18 cellular contexts compared by ENCODE assay signal in the genomic region with DNA sequence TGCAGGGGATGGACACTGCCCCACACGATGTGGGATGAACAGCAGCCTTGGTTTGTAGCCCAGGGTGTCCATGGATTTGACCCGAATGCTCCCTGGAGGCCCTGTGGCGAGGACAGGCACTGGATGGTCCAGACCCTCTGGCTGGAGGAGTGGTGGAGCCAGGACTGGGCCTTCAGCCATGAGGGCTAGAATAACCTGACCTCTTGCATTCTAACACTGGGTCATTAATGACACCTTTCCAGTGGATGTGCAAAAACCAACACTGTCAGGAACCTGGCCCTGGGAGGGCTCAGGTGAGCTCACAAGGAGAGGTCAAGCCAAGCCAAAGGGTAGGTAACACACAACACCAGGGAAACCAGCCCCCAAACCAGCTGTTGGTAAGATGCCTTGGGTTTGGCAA. TPM values are rescaled to one million over a fixed set of nuclear protein-coding genes. Genes with fewer than 3 reads are reported as not detected.
DNase-seq lines count a peak whose midpoint lies in the region; ATAC-seq and TF ChIP-seq lines count a peak whose summit lies in the region.
"Had no signal": no experiment of that assay in that cellular context is flagged by ENCODE, and none has a peak within 500 bp of the region (broad histone marks: within the 10 kb centered on the region; RNA-seq: fewer than 3 reads in every experiment).

No MANE protein-coding gene starts in this region.

- no peak overlapping the region for H3K4me3 Mint-ChIP-seq in activated CD4-positive, alpha-beta T cell treated with anti-CD3 and anti-CD28 coated beads, Interleukin-2, amount 10 ng/mL, durations not matched to agents 7 days and 5 days
- peak overlapping the region; percentile 23 for H3K4me3 Mint-ChIP-seq in CD8-positive, alpha-beta T cell
- peak overlapping the region; percentile 35 for H3K4me3 Mint-ChIP-seq in activated T-helper 1 cell treated with anti-CD3 and anti-CD28 coated beads, Interleukin-12 subunit alpha, Interleukin-12 subunit beta, Interleukin-2, Interleukin-4 antibody, amounts not matched to agents 30 ng/mL and 10 ng/mL and 1 ng/mL, durations not matched to agents 14 hours and 24 hours and 36 hours
- peak overlapping the region in 9 of 10 donors; percentile 48 to 81 (median 71) for H3K4me3 Mint-ChIP-seq in naive thymus-derived CD4-positive, alpha-beta T cell
- H3K4me3 Mint-ChIP-seq in WTC11 = no peak overlapping the region
- H3K4me3 Mint-ChIP-seq: B cell had no signal

- H3K9me3 Mint-ChIP-seq in activated CD4-positive, alpha-beta T cell treated with anti-CD3 and anti-CD28 coated beads, Interleukin-2, amount 10 ng/mL, durations not matched to agents 7 days and 5 days = no peaks in the 10 kb centered on the region
- H3K9me3 Mint-ChIP-seq in CD8-positive, alpha-beta T cell = no peaks in the 10 kb centered on the region
- H3K9me3 Mint-ChIP-seq in activated T-helper 1 cell treated with anti-CD3 and anti-CD28 coated beads, Interleukin-12 subunit alpha, Interleukin-12 subunit beta, Interleukin-2, Interleukin-4 antibody, amounts not matched to agents 30 ng/mL and 10 ng/mL and 1 ng/mL, durations not matched to agents 14 hours and 24 hours and 36 hours = no peaks in the 10 kb centered on the region
- H3K9me3 Mint-ChIP-seq in naive thymus-derived CD4-positive, alpha-beta T cell = no peaks in the 10 kb centered on the region
- H3K9me3 Mint-ChIP-seq in WTC11 = no peaks in the 10 kb centered on the region

- H3K4me3 ChIP-seq in CD8-positive, alpha-beta T cell (ENCODE audit: low read depth, low read length) = no peak overlapping the region
- no peak overlapping the region for H3K4me3 ChIP-seq in naive thymus-derived CD4-positive, alpha-beta T cell (ENCODE audit: low read length)
- H3K4me3 ChIP-seq: A549, prostate gland, SJCRH30 had no signal

- ATAC-seq in CD8-positive, alpha-beta T cell = no peak
- no peak for ATAC-seq in naive thymus-derived CD4-positive, alpha-beta T cell
- ATAC-seq in WTC11 = no peak
- ATAC-seq in GM19328 (IDR thresholded peaks at IDR 0.05; ENCODE audit: unreplicated experiment) = no peak
- ATAC-seq: HCT116 had no signal

- peaks cover 98% of the 10 kb centered on the region for H3K4me1 Mint-ChIP-seq in activated CD4-positive, alpha-beta T cell treated with anti-CD3 and anti-CD28 coated beads, Interleukin-2, amount 10 ng/mL, durations not matched to agents 7 days and 5 days
- peaks cover 97% of the 10 kb centered on the region for H3K4me1 Mint-ChIP-seq in CD8-positive, alpha-beta T cell (ENCODE audit: low read depth)
- H3K4me1 Mint-ChIP-seq in activated T-helper 1 cell treated with anti-CD3 and anti-CD28 coated beads, Interleukin-12 subunit alpha, Interleukin-12 subunit beta, Interleukin-2, Interleukin-4 antibody, amounts not matched to agents 30 ng/mL and 10 ng/mL and 1 ng/mL, durations not matched to agents 14 hours and 24 hours and 36 hours (ENCODE audit: low read depth) = peaks cover 93% of the 10 kb centered on the region
- peaks cover 57 to 99% (median 96%) of the 10 kb centered on the region in 7 donors for H3K4me1 Mint-ChIP-seq in naive thymus-derived CD4-positive, alpha-beta T cell
- peaks cover 22% of the 10 kb centered on the region for H3K4me1 Mint-ChIP-seq in WTC11

- CTCF ChIA-PET in activated CD4-positive, alpha-beta T cell treated with anti-CD3 and anti-CD28 coated beads, Interleukin-2, amount 10 ng/mL, durations not matched to agents 7 days and 5 days (lab: Charles Lee) = interaction anchor here (1.0 to 3.9 kb wide), 6 partner anchors 22 to 196 kb away, joined by 3 to 17 read pairs (median 4); no protein-coding TSS in a partner anchor
- CTCF ChIA-PET in CD8-positive, alpha-beta T cell (lab: Charles Lee) = interaction anchor here (1.0 to 14.8 kb wide), 7 partner anchors 12 to 234 kb away, joined by 3 to 388 read pairs (median 6); no protein-coding TSS in a partner anchor
- CTCF ChIA-PET in naive thymus-derived CD4-positive, alpha-beta T cell (lab: Charles Lee) = interaction anchor here (1.1 to 15.3 kb wide), 7 partner anchors 9 to 234 kb away, joined by 4 to 238 read pairs (median 6); no protein-coding TSS in a partner anchor
- CTCF ChIA-PET in WTC11 (lab: Charles Lee) = interaction anchor here (0.8 to 5.1 kb wide), 2 partner anchors 26 to 161 kb away, joined by 3 to 40 read pairs; no protein-coding TSS in a partner anchor

- H3K36me3 ChIP-seq in CD8-positive, alpha-beta T cell (ENCODE audit: insufficient read depth, low read length) = peaks cover 57% of the 10 kb centered on the region
- H3K36me3 ChIP-seq in naive thymus-derived CD4-positive, alpha-beta T cell (ENCODE audit: control insufficient read depth in 2 of 3, insufficient read depth in 3 of 3, low read length in 3 of 3) = peaks cover 16 to 63% (median 27%) of the 10 kb centered on the region in 3 experiments
- H3K36me3 ChIP-seq: prostate gland had no signal

- peak; percentile 4 for DNase-seq in activated CD4-positive, alpha-beta T cell treated with anti-CD3 and anti-CD28 coated beads, Interleukin-2, amount 10 ng/mL, durations not matched to agents 7 days and 5 days
- DNase-seq in activated CD4-positive, alpha-beta T cell treated with anti-CD3 and anti-CD28 coated beads for 4 hours = no peak
- DNase-seq in CD8-positive, alpha-beta T cell = peak in 1 of 7 experiments; percentile 49
- DNase-seq in activated T-helper 1 cell treated with anti-CD3 and anti-CD28 coated beads, Interleukin-12 subunit alpha, Interleukin-12 subunit beta, Interleukin-2, Interleukin-4 antibody, amounts not matched to agents 30 ng/mL and 10 ng/mL and 1 ng/mL, durations not matched to agents 14 hours and 24 hours and 36 hours (ENCODE audit: low spot score) = no peak
- no peak for DNase-seq in naive thymus-derived CD4-positive, alpha-beta T cell
- DNase-seq in NCI-H345 treated with DMSO at 0.1 percent for 48 hours (lab: John Stamatoyannopoulos, UW; ENCODE audit: unreplicated experiment) = no peak
- no peak for DNase-seq in WTC11 (ENCODE audit: low spot score)
- DNase-seq: activated T-cell treated with anti-CD3 and anti-CD28 coated beads for 4 hours, kidney glomerular epithelial cell, NCI-H1105, NCI-H2029, NCI-H69 had no signal

- H3K27ac Mint-ChIP-seq in activated CD4-positive, alpha-beta T cell treated with anti-CD3 and anti-CD28 coated beads, Interleukin-2, amount 10 ng/mL, durations not matched to agents 7 days and 5 days = peak overlapping the region; percentile 86
- H3K27ac Mint-ChIP-seq in CD8-positive, alpha-beta T cell = peak overlapping the region; percentile 95
- peak overlapping the region; percentile 80 for H3K27ac Mint-ChIP-seq in activated T-helper 1 cell treated with anti-CD3 and anti-CD28 coated beads, Interleukin-12 subunit alpha, Interleukin-12 subunit beta, Interleukin-2, Interleukin-4 antibody, amounts not matched to agents 30 ng/mL and 10 ng/mL and 1 ng/mL, durations not matched to agents 14 hours and 24 hours and 36 hours
- H3K27ac Mint-ChIP-seq in naive thymus-derived CD4-positive, alpha-beta T cell = peak overlapping the region; percentile 80 to 98 (median 91)
- H3K27ac Mint-ChIP-seq in WTC11 = no peak overlapping the region
- H3K27ac Mint-ChIP-seq: B cell had no signal

- no peak overlapping the region for H3K27ac ChIP-seq in CD8-positive, alpha-beta T cell (ENCODE audit: low read depth, low read length)
- peak overlapping the region; percentile 60 for H3K27ac ChIP-seq in naive thymus-derived CD4-positive, alpha-beta T cell (ENCODE audit: low read depth, low read length)
- H3K27ac ChIP-seq: A549, prostate gland, SJCRH30 had no signal

- H3K27me3 Mint-ChIP-seq in activated CD4-positive, alpha-beta T cell treated with anti-CD3 and anti-CD28 coated beads, Interleukin-2, amount 10 ng/mL, durations not matched to agents 7 days and 5 days = no peaks in the 10 kb centered on the region
- H3K27me3 Mint-ChIP-seq in CD8-positive, alpha-beta T cell (ENCODE audit: low read depth) = no peaks in the 10 kb centered on the region
- no peaks in the 10 kb centered on the region for H3K27me3 Mint-ChIP-seq in activated T-helper 1 cell treated with anti-CD3 and anti-CD28 coated beads, Interleukin-12 subunit alpha, Interleukin-12 subunit beta, Interleukin-2, Interleukin-4 antibody, amounts not matched to agents 30 ng/mL and 10 ng/mL and 1 ng/mL, durations not matched to agents 14 hours and 24 hours and 36 hours (ENCODE audit: insufficient read depth)
- H3K27me3 Mint-ChIP-seq in naive thymus-derived CD4-positive, alpha-beta T cell = no peaks in the 10 kb centered on the region
- no peaks in the 10 kb centered on the region for H3K27me3 Mint-ChIP-seq in WTC11 (ENCODE audit: low read depth)
- H3K27me3 Mint-ChIP-seq: B cell had no signal

- peaks cover 96% of the 10 kb centered on the region for H3K36me3 Mint-ChIP-seq in activated CD4-positive, alpha-beta T cell treated with anti-CD3 and anti-CD28 coated beads, Interleukin-2, amount 10 ng/mL, durations not matched to agents 7 days and 5 days (ENCODE audit: low read depth)
- H3K36me3 Mint-ChIP-seq in CD8-positive, alpha-beta T cell = peaks cover 97% of the 10 kb centered on the region
- peaks cover 66% of the 10 kb centered on the region for H3K36me3 Mint-ChIP-seq in activated T-helper 1 cell treated with anti-CD3 and anti-CD28 coated beads, Interleukin-12 subunit alpha, Interleukin-12 subunit beta, Interleukin-2, Interleukin-4 antibody, amounts not matched to agents 30 ng/mL and 10 ng/mL and 1 ng/mL, durations not matched to agents 14 hours and 24 hours and 36 hours (ENCODE audit: low read depth)
- H3K36me3 Mint-ChIP-seq in naive thymus-derived CD4-positive, alpha-beta T cell = peaks cover 23 to 69% (median 58%) of the 10 kb centered on the region in 5 donors
- peaks cover 16% of the 10 kb centered on the region; the same call in 1 of the 2 replicates for H3K36me3 Mint-ChIP-seq in WTC11

- TF ChIP-seq CTCF in CD8-positive, alpha-beta T cell (IDR thresholded peaks at IDR 0.05) = no peak
- no peak for TF ChIP-seq CTCF in WTC11 (IDR thresholded peaks at IDR 0.05)

- intact Hi-C loops in CD8-positive, alpha-beta T cell (cut with DNase I, micrococcal nuclease) = no loop called here
- intact Hi-C loops in activated T-helper 1 cell treated with anti-CD3 and anti-CD28 coated beads, Interleukin-12 subunit alpha, Interleukin-12 subunit beta, Interleukin-2, Interleukin-4 antibody, amounts not matched to agents 30 ng/mL and 10 ng/mL and 1 ng/mL, durations not matched to agents 14 hours and 24 hours and 36 hours (cut with micrococcal nuclease) = no loop called here
- intact Hi-C loops in naive thymus-derived CD4-positive, alpha-beta T cell (cut with micrococcal nuclease) = no loop called here

- H3K4me1 ChIP-seq in CD8-positive, alpha-beta T cell (ENCODE audit: insufficient read depth, low read length) = peaks cover 94% of the 10 kb centered on the region
- peaks cover 69 to 87% of the 10 kb centered on the region in 2 donors for H3K4me1 ChIP-seq in naive thymus-derived CD4-positive, alpha-beta T cell (ENCODE audit: control insufficient read depth in 2 of 2, insufficient read depth in 2 of 2, low read length in 2 of 2)
- H3K4me1 ChIP-seq: A549, prostate gland had no signal

- H3K27me3 ChIP-seq in CD8-positive, alpha-beta T cell (ENCODE audit: insufficient read depth, low read length) = no peaks in the 10 kb centered on the region
- no peaks in the 10 kb centered on the region for H3K27me3 ChIP-seq in naive thymus-derived CD4-positive, alpha-beta T cell (ENCODE audit: control insufficient read depth in 2 of 2, insufficient read depth in 2 of 2, low read length in 2 of 2)
- H3K27me3 ChIP-seq: SJCRH30 had no signal

- H3K9me3 ChIP-seq in CD8-positive, alpha-beta T cell (ENCODE audit: low read length) = no peaks in the 10 kb centered on the region
- H3K9me3 ChIP-seq in naive thymus-derived CD4-positive, alpha-beta T cell (ENCODE audit: control insufficient read depth in 2 of 3, low read length in 3 of 3) = no peaks in the 10 kb centered on the region
- H3K9me3 ChIP-seq: A549, prostate gland, SJCRH30 had no signal

- POLR2A ChIA-PET in activated CD4-positive, alpha-beta T cell treated with anti-CD3 and anti-CD28 coated beads, Interleukin-2, amount 10 ng/mL, durations not matched to agents 7 days and 5 days (lab: Charles Lee) = no interaction called here
- POLR2A ChIA-PET in CD8-positive, alpha-beta T cell (lab: Charles Lee) = interaction anchor here (1.0 to 9.2 kb wide), 9 partner anchors 8 to 200 kb away, joined by 3 to 128 read pairs (median 13); a partner anchor contains a TSS
- POLR2A ChIA-PET in naive thymus-derived CD4-positive, alpha-beta T cell (lab: Charles Lee) = interaction anchor here (0.8 to 14.2 kb wide), 9 partner anchors 9 to 166 kb away, joined by 3 to 319 read pairs (median 8); a partner anchor contains a TSS
- POLR2A ChIA-PET in WTC11 (lab: Charles Lee) = no interaction called here

RNA-seq across cellular contexts. Expression of a gene that starts 51.4 kb away (rescaled TPM):
- total RNA-seq in activated CD4-positive, alpha-beta T cell treated with anti-CD3 and anti-CD28 coated beads, Interleukin-2, amount 10 ng/mL, durations not matched to agents 7 days and 5 days = 10 to 100 TPM; 64.0 to 70.4 TPM
- total RNA-seq in CD8-positive, alpha-beta T cell = 100 to 1,000 TPM; 156 TPM
- total RNA-seq in activated T-helper 1 cell treated with anti-CD3 and anti-CD28 coated beads, Interleukin-12 subunit alpha, Interleukin-12 subunit beta, Interleukin-2, Interleukin-4 antibody, amounts not matched to agents 30 ng/mL and 10 ng/mL and 1 ng/mL, durations not matched to agents 14 hours and 24 hours and 36 hours = 29.5 and 31.1 TPM in 2 replicates
- total RNA-seq in naive thymus-derived CD4-positive, alpha-beta T cell = 100 to 1,000 TPM in 4 of 5 experiments, 10 to 100 TPM in 1; 80.3 to 171 (median 152) TPM
- 100 to 1,000 TPM; 132 to 134 TPM for polyA plus RNA-seq in naive thymus-derived CD4-positive, alpha-beta T cell
- total RNA-seq in WTC11 (2021) = 20.1 to 21.7 TPM (median 21.4 TPM) in 3 replicates

RNA-seq across cellular contexts. Expression of a gene that starts 51.7 kb away (rescaled TPM):
- total RNA-seq in activated CD4-positive, alpha-beta T cell treated with anti-CD3 and anti-CD28 coated beads, Interleukin-2, amount 10 ng/mL, durations not matched to agents 7 days and 5 days = 10 to 100 TPM; 12.6 to 14.4 TPM
- 10 to 100 TPM in 1 of 2 experiments, 1 to 10 TPM in 1; 9.7 to 13.9 TPM for total RNA-seq in CD8-positive, alpha-beta T cell
- total RNA-seq in activated T-helper 1 cell treated with anti-CD3 and anti-CD28 coated beads, Interleukin-12 subunit alpha, Interleukin-12 subunit beta, Interleukin-2, Interleukin-4 antibody, amounts not matched to agents 30 ng/mL and 10 ng/mL and 1 ng/mL, durations not matched to agents 14 hours and 24 hours and 36 hours = 28.1 and 36.6 TPM in 2 replicates
- total RNA-seq in naive thymus-derived CD4-positive, alpha-beta T cell = 10 to 100 TPM; 12.4 to 23.6 (median 15.7) TPM
- polyA plus RNA-seq in naive thymus-derived CD4-positive, alpha-beta T cell = 10 to 100 TPM; 11.6 to 17.5 TPM
- total RNA-seq in WTC11 (2021) = 26.5 to 27.8 TPM (median 26.6 TPM) in 3 replicates

Comparison
In these comparisons a context has a peak if more than half of its experiments do, and no peak if none do; other contexts are left out.
1. H3K4me3 Mint-ChIP-seq: peak in CD8-positive, alpha-beta T cell (single experiment), activated T-helper 1 cell treated with anti-CD3 and anti-CD28 coated beads, Interleukin-12 subunit alpha, Interleukin-12 subunit beta, Interleukin-2, Interleukin-4 antibody, amounts not matched to agents 30 ng/mL and 10 ng/mL and 1 ng/mL, durations not matched to agents 14 hours and 24 hours and 36 hours (single experiment) and naive thymus-derived CD4-positive, alpha-beta T cell (9 of 10); none in activated CD4-positive, alpha-beta T cell treated with anti-CD3 and anti-CD28 coated beads, Interleukin-2, amount 10 ng/mL, durations not matched to agents 7 days and 5 days (single experiment) and WTC11 (single experiment).
2. POLR2A ChIA-PET loops: an anchor here in CD8-positive, alpha-beta T cell (1.0 to 9.2 kb wide) and naive thymus-derived CD4-positive, alpha-beta T cell (0.8 to 14.2 kb wide); none called in activated CD4-positive, alpha-beta T cell treated with anti-CD3 and anti-CD28 coated beads, Interleukin-2, amount 10 ng/mL, durations not matched to agents 7 days and 5 days and WTC11.